ENCODE assay signal across 9 cellular contexts in genomic region chr18:7566244-7566586, GRCh38. TPM values are rescaled to one million over a fixed set of nuclear protein-coding genes. Genes with fewer than 3 reads are reported as not detected.
DNase-seq lines count a peak whose midpoint lies in the region; TF ChIP-seq lines count a peak whose summit lies in the region.
"Had no signal": no experiment of that assay in that cellular context is flagged by ENCODE, and none has a peak within 500 bp of the region (broad histone marks: within the 10 kb centered on the region; RNA-seq: fewer than 3 reads in every experiment).

No MANE protein-coding gene starts in this region.

- no peak overlapping the region for H2BK15ac ChIP-seq in neuronal stem cell (ENCODE audit: low read length)

- H3K14ac ChIP-seq in neuronal stem cell (ENCODE audit: low read length), result peak overlapping the region; percentile 64

- peaks cover 44 to 55% (median 44%) of the 10 kb centered on the region in 3 donors for H3K27me3 Mint-ChIP-seq in CD14-positive monocyte (ENCODE audit: low read depth in 3 of 3)

- peak overlapping the region; percentile 98 for H3K4me2 ChIP-seq in neuronal stem cell (ENCODE audit: insufficient read depth, low read length, poor library complexity, severe bottlenecking)

- in situ Hi-C loops in GM13977 (cut with MboI; ENCODE audit: low pct_unique_long_range_greater_than_20kb, low sequenced_read_pairs, unreplicated experiment), result no loop called here

- peak overlapping the region; percentile 95 for H3K18ac ChIP-seq in neuronal stem cell (ENCODE audit: low read length)

- no peak overlapping the region for H2BK120ac ChIP-seq in neuronal stem cell (ENCODE audit: low read depth, low read length)

- H3K23ac ChIP-seq in neuronal stem cell (ENCODE audit: low read depth, low read length, poor library complexity), result peak overlapping the region; percentile 71

- H3K27ac ChIP-seq in SJCRH30 (no peak overlapping the region; the same call in 1 of the 2 replicates), esophagus squamous epithelium (peak overlapping the region; percentile 84 to 96 (median 88)), neuronal stem cell (replicated peaks; ENCODE audit: low read length) (no peak overlapping the region)

- no peak overlapping the region for H4K8ac ChIP-seq in neuronal stem cell (ENCODE audit: low read depth, low read length)

- intact Hi-C loops in CD14-positive monocyte (cut with micrococcal nuclease) (no loop called here), esophagus squamous epithelium (cut with DNase I) (loop anchor here (2.0 kb wide), 1 partner anchor 293 kb away; no protein-coding TSS in a partner anchor)

- no peak overlapping the region for H3K4ac ChIP-seq in neuronal stem cell (ENCODE audit: low read length)

- H2BK12ac ChIP-seq in neuronal stem cell (ENCODE audit: low read length), result no peak overlapping the region

- H3K4me1 Mint-ChIP-seq in CD14-positive monocyte, result peaks cover 23% of the 10 kb centered on the region

- H3K79me1 ChIP-seq in neuronal stem cell (ENCODE audit: low read depth, low read length), result peaks cover 3% of the 10 kb centered on the region

- H3K9me3 ChIP-seq in SJCRH30 (replicated peaks) (no peaks in the 10 kb centered on the region), esophagus squamous epithelium (no peaks in the 10 kb centered on the region), neuronal stem cell (replicated peaks in 1 of 2; ENCODE audit: control insufficient read depth in 2 of 2, insufficient read depth in 1 of 2, low read depth in 1 of 2, low read length in 2 of 2) (peaks cover 0 to 5% of the 10 kb centered on the region in 2 donors)

- no peak overlapping the region for H2BK5ac ChIP-seq in neuronal stem cell (ENCODE audit: low read length)

- 13 to 18% methylated on average over 3 to 6 of the region's 7 CpGs for WGBS in esophagus squamous epithelium, 2 donors
- no CpG with 5 or more reads among the region's 7 CpGs for whole genome bisulfite sequencing in neuronal stem cell (ENCODE audit: extremely low coverage in 2 of 2, insufficient read length in 2 of 2, insufficient replicate concordance in 1 of 2), 2 donors

- peak overlapping the region; percentile 78 to 94 for H3K4me3 Mint-ChIP-seq in CD14-positive monocyte

- H3K27me3 ChIP-seq in SJCRH30 (no peaks in the 10 kb centered on the region), esophagus squamous epithelium (peaks cover 0 to 42% (median 0%) of the 10 kb centered on the region in 4 donors), neuronal stem cell (ENCODE audit: control insufficient read depth in 3 of 3, insufficient read depth in 3 of 3, low read depth in 1 of 3, low read length in 3 of 3) (peaks cover 0 to 18% (median 8%) of the 10 kb centered on the region in 3 experiments)

- no peak for DNase-seq in CD14-positive monocyte (ENCODE audit: low spot score)
- DNase-seq in SJCRH30, result no peak
- DNase-seq in esophagus squamous epithelium (lab: John Stamatoyannopoulos, UW), result no peak
- DNase-seq in neuronal stem cell (ENCODE audit: low spot score), result no peak
- DNase-seq in GM13977 (ENCODE audit: low spot score), result no peak
- no peak for DNase-seq in NCI-H524 (lab: John Stamatoyannopoulos, UW)
- no peak for DNase-seq in NCI-H510A (lab: John Stamatoyannopoulos, UW)
- no peak for DNase-seq in NCI-H2029 (lab: John Stamatoyannopoulos, UW)
- DNase-seq: T-helper 9 cell had no signal

- peak overlapping the region; percentile 99 for H2AFZ ChIP-seq in neuronal stem cell (ENCODE audit: low read length)

- no peak overlapping the region for H4K91ac ChIP-seq in neuronal stem cell (ENCODE audit: low read depth, low read length, poor library complexity)

- no peak for TF ChIP-seq POLR2A in esophagus squamous epithelium (IDR thresholded peaks at IDR 0.05)

- H3K4me3 ChIP-seq in SJCRH30, result peak overlapping the region; percentile 84
- peak overlapping the region; percentile 55 to 83 (median 75) for H3K4me3 ChIP-seq in esophagus squamous epithelium
- peak overlapping the region; percentile 81 to 87 for H3K4me3 ChIP-seq in neuronal stem cell (ENCODE audit: low read length in 2 of 2)

- H2AK5ac ChIP-seq in neuronal stem cell (ENCODE audit: low read depth, low read length), result no peak overlapping the region

- peaks cover 5 to 8% of the 10 kb centered on the region in 2 donors for H3K36me3 Mint-ChIP-seq in CD14-positive monocyte

- peak overlapping the region; percentile 50 for H3K9ac ChIP-seq in neuronal stem cell (ENCODE audit: low read depth, low read length, poor library complexity)

- H3K36me3 ChIP-seq in SJCRH30 (no peaks in the 10 kb centered on the region), esophagus squamous epithelium (no peaks in the 10 kb centered on the region), neuronal stem cell (replicated peaks in 1 of 2; ENCODE audit: control insufficient read depth in 2 of 2, insufficient read depth in 2 of 2, low read length in 2 of 2) (no peaks in the 10 kb centered on the region)

- TF ChIP-seq CTCF in CD14-positive monocyte (IDR thresholded peaks at IDR 0.05), result no peak
- TF ChIP-seq CTCF in esophagus squamous epithelium (IDR thresholded peaks at IDR 0.05), result no peak
- TF ChIP-seq CTCF in GM13977 (IDR thresholded peaks at IDR 0.05; ENCODE audit: extremely low read depth, insufficient read depth, missing control alignments), result no peak

- no peak overlapping the region for H3K27ac Mint-ChIP-seq in CD14-positive monocyte

- H3K4me1 ChIP-seq in SJCRH30 (no peaks in the 10 kb centered on the region), esophagus squamous epithelium (peaks cover 0 to 48% (median 3%) of the 10 kb centered on the region in 3 donors), neuronal stem cell (ENCODE audit: control insufficient read depth in 2 of 2, insufficient read depth in 1 of 2, low read depth in 1 of 2, low read length in 2 of 2) (peaks cover 6 to 10% of the 10 kb centered on the region in 2 donors)

- H3K9me3 Mint-ChIP-seq in CD14-positive monocyte, result peaks cover 0 to 11% (median 3%) of the 10 kb centered on the region in 7 donors

RNA-seq across cellular contexts. Expression of gene PTPRM, which starts 0.9 kb away (rescaled TPM):
- under 1 TPM; 0.04 to 0.66 TPM for polyA plus RNA-seq in CD14-positive monocyte
- total RNA-seq in SJCRH30 (2014; rRNA removed; shearing (Covaris generic)), result 10.1 and 11.0 TPM in 2 replicates
- total RNA-seq in esophagus squamous epithelium, result 10 to 100 TPM in 2 of 4 donors, 1 to 10 TPM in 2; 6.5 to 38.7 (median 11.1) TPM
- polyA plus RNA-seq in neuronal stem cell (2013, experiment 1 of 2), result 12.6 TPM
- 10.1 TPM for polyA plus RNA-seq in neuronal stem cell (2013, experiment 2 of 2)

Comparison
In these comparisons a context has a peak if more than half of its experiments do, and no peak if none do; other contexts are left out.
1. H3K27ac ChIP-seq: peak in esophagus squamous epithelium (4 of 4); none in SJCRH30 (single experiment) and neuronal stem cell (single experiment).
2. Peak in every context shown above with its lines, with median percentiles within 50 percentile points of each other: H3K4me3 ChIP-seq.